ENCODE assay signal across 22 cellular contexts in the genomic region with DNA sequence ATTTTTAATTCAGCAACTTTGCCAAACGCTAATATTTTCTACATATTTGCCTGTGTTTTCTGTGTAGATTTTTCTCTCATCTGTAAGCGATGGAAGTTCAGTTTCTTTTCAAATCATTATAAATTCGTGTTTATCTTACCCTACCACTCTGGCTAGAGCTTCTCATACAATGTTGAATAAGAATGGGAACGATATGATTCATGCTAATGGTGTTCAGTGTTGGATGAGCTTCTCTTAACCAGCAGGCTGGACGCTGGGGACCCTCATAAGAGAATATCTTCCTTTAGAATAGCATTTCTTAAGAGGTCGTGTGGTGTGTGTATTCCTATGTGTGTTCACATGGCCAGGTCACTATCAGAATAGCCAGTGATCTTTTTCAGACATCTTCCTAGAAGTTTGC.
"Had no signal": no experiment of that assay in that cellular context is flagged by ENCODE, and none has a peak within 500 bp of the region (broad histone marks: within the 10 kb centered on the region; RNA-seq: fewer than 3 reads in every experiment).

No MANE protein-coding gene starts in this region.

- ATAC-seq: foreskin keratinocyte, gastroesophageal sphincter, heart left ventricle, left cardiac atrium, left lung, left ventricle myocardium superior, lower lobe of right lung, mucosa of descending colon had no signal

- H3K4me3 ChIP-seq: coronary artery, dorsolateral prefrontal cortex, esophagus muscularis mucosa, gastroesophageal sphincter, heart left ventricle, hepatocyte, left lung, lower lobe of right lung, mucosa of descending colon had no signal

- DNase-seq: dermis blood vessel endothelial cell; dorsolateral prefrontal cortex; effector CD4-positive, alpha-beta T cell; effector memory CD4-positive, alpha-beta T cell; foreskin keratinocyte; heart left ventricle; hypothalamus; immature natural killer cell; left cardiac atrium; left lung; left ventricle myocardium superior; lower lobe of right lung; mucosa of descending colon; naive B cell had no signal

- H3K27me3 ChIP-seq: esophagus muscularis mucosa, foreskin keratinocyte, gastroesophageal sphincter, heart left ventricle, hepatocyte, left lung had no signal

- H3K4me3 Mint-ChIP-seq: immature natural killer cell, mesothelial cell of epicardium, naive B cell had no signal

- H3K27me3 Mint-ChIP-seq: naive B cell had no signal

- H3K27ac ChIP-seq: coronary artery, dorsolateral prefrontal cortex, esophagus muscularis mucosa, foreskin keratinocyte, gastroesophageal sphincter, heart left ventricle, hepatocyte, left lung, lower lobe of right lung had no signal

- H3K9me3 Mint-ChIP-seq: immature natural killer cell, naive B cell had no signal

- H3K9me3 ChIP-seq: esophagus muscularis mucosa, gastroesophageal sphincter, heart left ventricle, left lung, lower lobe of right lung, mucosa of descending colon had no signal

- H3K27ac Mint-ChIP-seq: immature natural killer cell, mesothelial cell of epicardium had no signal

- H3K4me1 ChIP-seq: esophagus muscularis mucosa, foreskin keratinocyte, gastroesophageal sphincter, heart left ventricle, left lung, lower lobe of right lung had no signal

- FAIRE-seq: frontal cortex, islet of Langerhans, keratinocyte had no signal

- H3K4me1 Mint-ChIP-seq: immature natural killer cell, mesothelial cell of epicardium, naive B cell had no signal
